In genomic region chr5:129506092-129506491, GRCh38 we compare ENCODE assay signal across 23 cellular contexts. TPM values are rescaled to one million over a fixed set of nuclear protein-coding genes. Genes with fewer than 3 reads are reported as not detected.
DNase-seq lines count a peak whose midpoint lies in the region; ATAC-seq and TF ChIP-seq lines count a peak whose summit lies in the region.
"Had no signal": no experiment of that assay in that cellular context is flagged by ENCODE, and none has a peak within 500 bp of the region (broad histone marks: within the 10 kb centered on the region; RNA-seq: fewer than 3 reads in every experiment).

No MANE protein-coding gene starts in this region.

- no peak for TF ChIP-seq POLR2A in prostate gland (IDR thresholded peaks at IDR 0.05)

- in situ Hi-C loops in astrocyte of the cerebellum (cut with HindIII; ENCODE audit: low sequenced_read_pairs): no loop called here

- peak overlapping the region; percentile 37 for H3K4me2 ChIP-seq in skeletal muscle satellite cell (ENCODE audit: low read length)
- H3K4me2 ChIP-seq: BLaER1 had no signal

- H3K36me3 ChIP-seq in skeletal muscle satellite cell (ENCODE audit: insufficient read depth, low read length) (no peaks in the 10 kb centered on the region), prostate gland (no peaks in the 10 kb centered on the region)
- H3K36me3 ChIP-seq: BLaER1, left lung, Peyer's patch, transverse colon, WERI-Rb-1 had no signal

- no peak for ATAC-seq in HG03565 (IDR thresholded peaks at IDR 0.05; ENCODE audit: unreplicated experiment)
- ATAC-seq: K562; left lung; stimulated activated memory B cell treated with anti-CD40 and anti-IgM and Interleukin-4, amounts not matched to agents 10 μg/mL and 1 μg/mL and 100 μg/mL, for 72 hours had no signal

- H3K9me3 ChIP-seq in skeletal muscle satellite cell (replicated peaks; ENCODE audit: low read length) (no peaks in the 10 kb centered on the region), prostate gland (no peaks in the 10 kb centered on the region)
- H3K9me3 ChIP-seq: BLaER1, left lung, Peyer's patch, transverse colon had no signal

- no peak overlapping the region for H3K9ac ChIP-seq in skeletal muscle satellite cell (ENCODE audit: low read depth, low read length)
- H3K9ac ChIP-seq: BLaER1, parathyroid adenoma had no signal

- H3K4me3 ChIP-seq in astrocyte of the cerebellum (ENCODE audit: low read depth, low read length) (no peak overlapping the region), foreskin fibroblast (ENCODE audit: low read depth in 1 of 2, low read length in 2 of 2) (no peak overlapping the region), skeletal muscle satellite cell (ENCODE audit: low read length) (no peak overlapping the region), prostate gland (no peak overlapping the region)
- H3K4me3 ChIP-seq: BLaER1, coronary artery, K562, left lung, Peyer's patch, transverse colon had no signal

- TF ChIP-seq CTCF in astrocyte of the cerebellum (IDR thresholded peaks at IDR 0.05; ENCODE audit: low read depth, low read length, missing control alignments) (no peak), foreskin fibroblast (IDR thresholded peaks at IDR 0.05; ENCODE audit: low read depth, low read length) (no peak), prostate gland (IDR thresholded peaks at IDR 0.05) (no peak)

- H3K27ac ChIP-seq in prostate gland: no peak overlapping the region
- H3K27ac ChIP-seq: BLaER1, coronary artery, left lung, parathyroid adenoma, Peyer's patch, transverse colon, WERI-Rb-1 had no signal

- H3K4me1 ChIP-seq in skeletal muscle satellite cell (ENCODE audit: control insufficient read depth, insufficient read depth, low read length) (peaks cover 30% of the 10 kb centered on the region), prostate gland (replicated peaks) (no peaks in the 10 kb centered on the region)
- H3K4me1 ChIP-seq: BLaER1, left lung, parathyroid adenoma, Peyer's patch had no signal

- H3K27me3 ChIP-seq in skeletal muscle satellite cell (ENCODE audit: control insufficient read depth, insufficient read depth, low read length) (no peaks in the 10 kb centered on the region), prostate gland (replicated peaks; ENCODE audit: insufficient read depth) (no peaks in the 10 kb centered on the region)
- H3K27me3 ChIP-seq: BLaER1, left lung, Peyer's patch, transverse colon had no signal

- DNase-seq in HPDE6-E6E7 (ENCODE audit: extremely low spot score) (peak; percentile 1), astrocyte of the cerebellum (ENCODE audit: low read depth) (peak; percentile 19), foreskin fibroblast (peak; percentile 71 to 84), prostate gland (ENCODE audit: low spot score) (no peak), NCI-H128 (lab: John Stamatoyannopoulos, UW; ENCODE audit: unreplicated experiment) (no peak), OCI-M1 (lab: John Stamatoyannopoulos, UW) (no peak)
- DNase-seq: anterior cingulate cortex, left lung, NCI-H1092 treated with DMSO at 0.1 percent for 48 hours, NCI-H2171, NCI-H774, Peyer's patch, transverse colon, WERI-Rb-1 had no signal

- intact Hi-C loops in prostate gland (cut with DNase I): no loop called here

- WGBS in prostate gland: 70% methylated on average over 1 of the region's 1 CpG

RNA-seq across cellular contexts. Expression of gene ADAMTS19, which starts 46.0 kb away (rescaled TPM):
- total RNA-seq in skeletal muscle satellite cell (2012; rRNA removed): not detected in 2 replicates
- total RNA-seq in prostate gland: 1 to 10 TPM; 1.3 to 3.0 TPM
- total RNA-seq: activated CD8-positive, alpha-beta memory T cell treated with anti-CD3 and anti-CD28 coated beads for 36 hours; endothelial cell of umbilical vein; K562 had no signal

Comparison
In these comparisons a context has a peak if more than half of its experiments do, and no peak if none do; other contexts are left out.
1. DNase-seq: peak in HPDE6-E6E7 (single experiment), astrocyte of the cerebellum (single experiment) and foreskin fibroblast (2 of 2); none in prostate gland (single experiment), NCI-H128 (single experiment) and OCI-M1 (single experiment).